11 cellular contexts compared by ENCODE assay signal in genomic region chr13:40318366-40318765, GRCh38.
DNase-seq lines count a peak whose midpoint lies in the region; ATAC-seq, FAIRE-seq and TF ChIP-seq lines count a peak whose summit lies in the region.
"Had no signal": no experiment of that assay in that cellular context is flagged by ENCODE, and none has a peak within 500 bp of the region (broad histone marks: within the 10 kb centered on the region; RNA-seq: fewer than 3 reads in every experiment).

No MANE protein-coding gene starts in this region.

- no peaks in the 10 kb centered on the region for H3K79me2 ChIP-seq in DOHH2 (ENCODE audit: control insufficient read depth, low read length)

- intact Hi-C loops in pancreas (cut with DNase I), result no loop called here

- no peak overlapping the region for H3K27ac ChIP-seq in DOHH2 (ENCODE audit: low read depth, low read length)
- no peak overlapping the region for H3K27ac ChIP-seq in pancreas
- H3K27ac ChIP-seq: KMS-11 had no signal

- H3F3A ChIP-seq in DOHH2 (ENCODE audit: control insufficient read depth, insufficient read depth), result no peaks in the 10 kb centered on the region

- TF ChIP-seq CTCF in DOHH2 (IDR thresholded peaks at IDR 0.05; ENCODE audit: low read depth, low read length, poor library complexity, severe bottlenecking) (no peak), pancreas (IDR thresholded peaks at IDR 0.05) (no peak)

- H3K36me3 ChIP-seq in DOHH2 (ENCODE audit: control insufficient read depth, low read length) (no peaks in the 10 kb centered on the region), pancreas (no peaks in the 10 kb centered on the region)

- 10 to 16% methylated on average over 2 of the region's 2 CpGs for WGBS in pancreas, 2 donors

- no peaks in the 10 kb centered on the region for H4K20me1 ChIP-seq in DOHH2 (ENCODE audit: control insufficient read depth, insufficient read depth, low read depth, low read length)

- no peak for FAIRE-seq in pancreas (lab: Jason Lieb, UNC)
- FAIRE-seq: endometrium had no signal

- ATAC-seq in pancreas, result peak; percentile 27 to 79 (median 68)
- ATAC-seq: activated CD4-positive, CD25-positive, alpha-beta regulatory T cell treated with anti-CD3 and anti-CD28 coated beads, Interleukin-2, amount 50 U/mL, for 24 hours; Panc1 had no signal

- H3K4me3 ChIP-seq in DOHH2 (ENCODE audit: low read length) (0 out of 2 replicates have a peak overlapping the region, but pooled peaks have one; percentile 9), pancreas (no peak overlapping the region)

- H3K9me3 ChIP-seq in DOHH2 (ENCODE audit: control insufficient read depth, insufficient read depth, low read length) (no peaks in the 10 kb centered on the region), pancreas (no peaks in the 10 kb centered on the region)

- peak overlapping the region; percentile 43 for H3K4me2 ChIP-seq in DOHH2 (ENCODE audit: low read length)
- H3K4me2 ChIP-seq: KMS-11 had no signal

- no peaks in the 10 kb centered on the region for H3K9me2 ChIP-seq in DOHH2 (replicated peaks; ENCODE audit: control insufficient read depth, low read length)

- peak; percentile 21 for DNase-seq in NCI-H1092 treated with DMSO at 0.1 percent for 48 hours (lab: John Stamatoyannopoulos, UW)
- DNase-seq in dermis blood vessel endothelial cell, result peak; percentile 71
- DNase-seq in pancreas, result peak; percentile 38 to 88 (median 69)
- DNase-seq in stimulated activated CD4-positive, alpha-beta T cell treated with anti-CD3 and anti-CD28 coated beads, Interleukin-1b, Interleukin-23, amount 100 ng/mL, for 48 hours, result no peak
- DNase-seq in GM19238 (ENCODE audit: insufficient read length, low spot score), result no peak
- DNase-seq in AG08395 (ENCODE audit: low spot score), result no peak

- peaks cover 31% of the 10 kb centered on the region for H3K27me3 ChIP-seq in DOHH2 (ENCODE audit: control insufficient read depth, low read length)
- H3K27me3 ChIP-seq in pancreas, result no peaks in the 10 kb centered on the region

- H3K4me1 ChIP-seq in DOHH2 (ENCODE audit: control insufficient read depth, low read length), result peaks cover 27% of the 10 kb centered on the region
- H3K4me1 ChIP-seq in pancreas, result peaks cover 0 to 3% (median 0%) of the 10 kb centered on the region in 3 donors

Comparison
In these comparisons a context has a peak if more than half of its experiments do, and no peak if none do; other contexts are left out.
1. DNase-seq: peak in NCI-H1092 treated with DMSO at 0.1 percent for 48 hours (single experiment), dermis blood vessel endothelial cell (single experiment) and pancreas (6 of 6); none in stimulated activated CD4-positive, alpha-beta T cell treated with anti-CD3 and anti-CD28 coated beads, Interleukin-1b, Interleukin-23, amount 100 ng/mL, for 48 hours (single experiment), GM19238 (single experiment) and AG08395 (single experiment).